ENCODE assay signal across 1 cellular context in genomic region chr2:219499555-219499954, GRCh38.
TF ChIP-seq lines count a peak whose summit lies in the region.

No MANE protein-coding gene starts in this region.

TF ChIP-seq in GM23338, 12 proteins besides CTCF, POLR2A, EP300 and RAD21 (continued from another document):
- TF ChIP-seq ZNF462 (CRISPR knock-in tag; IDR thresholded peaks at IDR 0.05) (no peak), JUNB (IDR thresholded peaks at IDR 0.05; ENCODE audit: unreplicated experiment) (no peak), EZH2phosphoT487 (IDR thresholded peaks at IDR 0.05; ENCODE audit: unreplicated experiment) (no peak), ETS1 (IDR thresholded peaks at IDR 0.05) (no peak), ZNF331 (CRISPR knock-in tag; IDR thresholded peaks at IDR 0.05; ENCODE audit: low read depth) (no peak), NANOG (IDR thresholded peaks at IDR 0.05; ENCODE audit: borderline replicate concordance) (no peak), CREB1 (CRISPR knock-in tag; IDR thresholded peaks at IDR 0.05; ENCODE audit: low read depth) (no peak), EZH2 (IDR thresholded peaks at IDR 0.05; ENCODE audit: low read depth, unreplicated experiment) (no peak), POLR2AphosphoS5 (IDR thresholded peaks at IDR 0.05; ENCODE audit: low read depth) (no peak), STAT1 (IDR thresholded peaks at IDR 0.05; ENCODE audit: unreplicated experiment) (no peak)
